ENCODE assay signal across 1 cellular context in genomic region chr11:705646-706438, GRCh38.
A peak's percentile ranks its signal among the peaks of the same experiment; 100 is the strongest.
TF ChIP-seq lines count a peak whose summit lies in the region.

EPS8L2 (plus strand) TSS chr11:706231; CDS start chr11:709408, 3,177 bp downstream.

TF ChIP-seq in HepG2, 621 proteins besides CTCF, POLR2A, EP300 and RAD21 (continued from another document and continues in another):
- TF ChIP-seq ZNF577 (CRISPR knock-in tag; IDR thresholded peaks at IDR 0.05; ENCODE audit: borderline replicate concordance, low read depth) (no peak), ATF7-NPFF (CRISPR knock-in tag; IDR thresholded peaks at IDR 0.05; ENCODE audit: low read depth) (peak; percentile 20), ZNF749 (CRISPR knock-in tag; IDR thresholded peaks at IDR 0.05; ENCODE audit: borderline replicate concordance) (0 out of 2 replicates have a peak, but pooled peaks have one; percentile 50), HNRNPK (IDR thresholded peaks at IDR 0.05; ENCODE audit: low read depth, low read length, poor library complexity, severe bottlenecking) (peak; percentile 63), ZNF331 (CRISPR knock-in tag; IDR thresholded peaks at IDR 0.05) (no peak), SMAD3 (CRISPR knock-in tag; IDR thresholded peaks at IDR 0.05) (no peak), MLXIP (CRISPR knock-in tag; IDR thresholded peaks at IDR 0.05; ENCODE audit: borderline replicate concordance) (no peak), GPN1 (CRISPR knock-in tag; IDR thresholded peaks at IDR 0.05; ENCODE audit: borderline replicate concordance) (no peak), ZNF362 (CRISPR knock-in tag; IDR thresholded peaks at IDR 0.05; ENCODE audit: borderline replicate concordance) (no peak), ZNF614 (CRISPR knock-in tag; IDR thresholded peaks at IDR 0.05; ENCODE audit: borderline replicate concordance) (0 out of 2 replicates have a peak, but pooled peaks have one; percentile 32), DZIP1 (CRISPR knock-in tag; IDR thresholded peaks at IDR 0.05) (0 out of 2 replicates have a peak, but pooled peaks have one; percentile 19), ZNF431 (CRISPR knock-in tag; IDR thresholded peaks at IDR 0.05; ENCODE audit: borderline replicate concordance, low read depth) (no peak), TBX3 (IDR thresholded peaks at IDR 0.05; ENCODE audit: borderline replicate concordance) (no peak), CHD4 (IDR thresholded peaks at IDR 0.05; ENCODE audit: borderline replicate concordance, low read length) (no peak), ZNF670 (CRISPR knock-in tag; IDR thresholded peaks at IDR 0.05; ENCODE audit: borderline replicate concordance) (no peak), TP53 (CRISPR knock-in tag; conservative IDR thresholded peaks at IDR 0.05) (no peak), ZNF616 (CRISPR knock-in tag; IDR thresholded peaks at IDR 0.05; ENCODE audit: low read depth) (no peak), ZFP91 (CRISPR knock-in tag; IDR thresholded peaks at IDR 0.05; ENCODE audit: borderline replicate concordance) (no peak), ZFX (CRISPR knock-in tag; IDR thresholded peaks at IDR 0.05; ENCODE audit: low read depth) (peak; percentile 37; the same call in 1 of the 2 replicates), ZNF775 (CRISPR knock-in tag; IDR thresholded peaks at IDR 0.05; ENCODE audit: borderline replicate concordance) (no peak), ZNF883 (CRISPR knock-in tag; IDR thresholded peaks at IDR 0.05; ENCODE audit: not compliant biosample characterization) (no peak), ZMAT5 (CRISPR knock-in tag; IDR thresholded peaks at IDR 0.05; ENCODE audit: borderline replicate concordance, low read depth) (no peak), ZNF12 (CRISPR knock-in tag; IDR thresholded peaks at IDR 0.05) (no peak), ETV5 (CRISPR knock-in tag; IDR thresholded peaks at IDR 0.05; ENCODE audit: borderline replicate concordance) (no peak), ZNF20 (CRISPR knock-in tag; IDR thresholded peaks at IDR 0.05) (no peak), HIVEP1 (CRISPR knock-in tag; IDR thresholded peaks at IDR 0.05) (no peak), ZNF350 (CRISPR knock-in tag; IDR thresholded peaks at IDR 0.05; ENCODE audit: borderline replicate concordance, low read depth) (no peak), ZNF552 (CRISPR knock-in tag; IDR thresholded peaks at IDR 0.05; ENCODE audit: borderline replicate concordance) (no peak), ADNP (CRISPR knock-in tag; IDR thresholded peaks at IDR 0.05) (no peak), ZFP41 (CRISPR knock-in tag; IDR thresholded peaks at IDR 0.05; ENCODE audit: borderline replicate concordance) (no peak), ARID4A (CRISPR knock-in tag; IDR thresholded peaks at IDR 0.05; ENCODE audit: borderline replicate concordance) (no peak; the same call in 1 of the 2 replicates), TMF1 (CRISPR knock-in tag; IDR thresholded peaks at IDR 0.05; ENCODE audit: low read depth) (peak; percentile 11; the same call in 1 of the 2 replicates), PCBP2 (optimal IDR thresholded peaks at IDR 0.05; ENCODE audit: low read depth, low read length, poor library complexity, severe bottlenecking) (no peak), YEATS4 (CRISPR knock-in tag; IDR thresholded peaks at IDR 0.05; ENCODE audit: borderline replicate concordance) (peak; percentile 68), RFX5 (IDR thresholded peaks at IDR 0.05; ENCODE audit: low read depth, low read length) (no peak), ZKSCAN8 (CRISPR knock-in tag; IDR thresholded peaks at IDR 0.05; ENCODE audit: borderline replicate concordance) (no peak), ZSCAN9 (CRISPR knock-in tag; IDR thresholded peaks at IDR 0.05; ENCODE audit: borderline replicate concordance) (no peak), ELF1 (CRISPR knock-in tag; IDR thresholded peaks at IDR 0.05) (no peak), ZNF124 (CRISPR knock-in tag; IDR thresholded peaks at IDR 0.05) (peak; percentile 15; the same call in 1 of the 2 replicates), ZNF850 (CRISPR knock-in tag; conservative IDR thresholded peaks at IDR 0.05) (no peak), ZNF556 (CRISPR knock-in tag; IDR thresholded peaks at IDR 0.05; ENCODE audit: borderline replicate concordance) (no peak), HOXD1 (CRISPR knock-in tag; IDR thresholded peaks at IDR 0.05) (no peak), ZSCAN21 (CRISPR knock-in tag; IDR thresholded peaks at IDR 0.05; ENCODE audit: borderline replicate concordance) (no peak; the same call in 1 of the 2 replicates), ZNF510 (CRISPR knock-in tag; IDR thresholded peaks at IDR 0.05; ENCODE audit: low read depth) (no peak)
- TF ChIP-seq, protein P1, sequence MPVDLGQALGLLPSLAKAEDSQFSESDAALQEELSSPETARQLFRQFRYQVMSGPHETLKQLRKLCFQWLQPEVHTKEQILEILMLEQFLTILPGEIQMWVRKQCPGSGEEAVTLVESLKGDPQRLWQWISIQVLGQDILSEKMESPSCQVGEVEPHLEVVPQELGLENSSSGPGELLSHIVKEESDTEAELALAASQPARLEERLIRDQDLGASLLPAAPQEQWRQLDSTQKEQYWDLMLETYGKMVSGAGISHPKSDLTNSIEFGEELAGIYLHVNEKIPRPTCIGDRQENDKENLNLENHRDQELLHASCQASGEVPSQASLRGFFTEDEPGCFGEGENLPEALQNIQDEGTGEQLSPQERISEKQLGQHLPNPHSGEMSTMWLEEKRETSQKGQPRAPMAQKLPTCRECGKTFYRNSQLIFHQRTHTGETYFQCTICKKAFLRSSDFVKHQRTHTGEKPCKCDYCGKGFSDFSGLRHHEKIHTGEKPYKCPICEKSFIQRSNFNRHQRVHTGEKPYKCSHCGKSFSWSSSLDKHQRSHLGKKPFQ (CRISPR knock-in tag; IDR thresholded peaks at IDR 0.05; ENCODE audit: insufficient replicate concordance): no peak
- TF ChIP-seq, protein P2, sequence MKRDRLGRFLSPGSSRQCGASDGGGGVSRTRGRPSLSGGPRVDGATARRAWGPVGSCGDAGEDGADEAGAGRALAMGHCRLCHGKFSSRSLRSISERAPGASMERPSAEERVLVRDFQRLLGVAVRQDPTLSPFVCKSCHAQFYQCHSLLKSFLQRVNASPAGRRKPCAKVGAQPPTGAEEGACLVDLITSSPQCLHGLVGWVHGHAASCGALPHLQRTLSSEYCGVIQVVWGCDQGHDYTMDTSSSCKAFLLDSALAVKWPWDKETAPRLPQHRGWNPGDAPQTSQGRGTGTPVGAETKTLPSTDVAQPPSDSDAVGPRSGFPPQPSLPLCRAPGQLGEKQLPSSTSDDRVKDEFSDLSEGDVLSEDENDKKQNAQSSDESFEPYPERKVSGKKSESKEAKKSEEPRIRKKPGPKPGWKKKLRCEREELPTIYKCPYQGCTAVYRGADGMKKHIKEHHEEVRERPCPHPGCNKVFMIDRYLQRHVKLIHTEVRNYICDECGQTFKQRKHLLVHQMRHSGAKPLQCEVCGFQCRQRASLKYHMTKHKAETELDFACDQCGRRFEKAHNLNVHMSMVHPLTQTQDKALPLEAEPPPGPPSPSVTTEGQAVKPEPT (CRISPR knock-in tag; IDR thresholded peaks at IDR 0.05; ENCODE audit: low read depth): no peak
- TF ChIP-seq, protein P3, sequence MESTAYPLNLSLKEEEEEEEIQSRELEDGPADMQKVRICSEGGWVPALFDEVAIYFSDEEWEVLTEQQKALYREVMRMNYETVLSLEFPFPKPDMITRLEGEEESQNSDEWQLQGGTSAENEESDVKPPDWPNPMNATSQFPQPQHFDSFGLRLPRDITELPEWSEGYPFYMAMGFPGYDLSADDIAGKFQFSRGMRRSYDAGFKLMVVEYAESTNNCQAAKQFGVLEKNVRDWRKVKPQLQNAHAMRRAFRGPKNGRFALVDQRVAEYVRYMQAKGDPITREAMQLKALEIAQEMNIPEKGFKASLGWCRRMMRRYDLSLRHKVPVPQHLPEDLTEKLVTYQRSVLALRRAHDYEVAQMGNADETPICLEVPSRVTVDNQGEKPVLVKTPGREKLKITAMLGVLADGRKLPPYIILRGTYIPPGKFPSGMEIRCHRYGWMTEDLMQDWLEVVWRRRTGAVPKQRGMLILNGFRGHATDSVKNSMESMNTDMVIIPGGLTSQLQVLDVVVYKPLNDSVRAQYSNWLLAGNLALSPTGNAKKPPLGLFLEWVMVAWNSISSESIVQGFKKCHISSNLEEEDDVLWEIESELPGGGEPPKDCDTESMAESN (CRISPR knock-in tag; conservative IDR thresholded peaks at IDR 0.05): 0 out of 2 replicates have a peak, but pooled peaks have one; percentile 18
